Comparison of ENCODE assay signal across 14 cellular contexts in the genomic region with DNA sequence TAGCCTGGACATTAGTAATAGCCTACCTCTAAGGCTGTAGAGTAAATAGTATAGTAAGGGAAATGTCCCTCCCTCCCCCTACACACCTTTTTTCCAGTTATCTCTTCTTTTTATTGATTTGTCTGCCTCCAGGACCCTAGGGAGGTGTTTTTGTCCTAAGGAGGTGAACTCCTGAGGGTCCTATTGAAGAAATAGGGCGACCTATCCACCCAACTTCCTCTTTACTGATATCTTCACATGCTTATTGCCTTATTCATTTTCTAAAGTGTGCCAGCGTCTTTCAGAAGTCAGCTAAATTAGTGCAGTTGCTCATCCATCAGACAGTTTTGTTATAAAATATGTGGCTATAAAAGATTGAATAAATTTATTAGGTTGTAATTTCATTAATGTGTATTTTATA. TPM values are rescaled to one million over a fixed set of nuclear protein-coding genes. Genes with fewer than 3 reads are reported as not detected.
DNase-seq lines count a peak whose midpoint lies in the region; ATAC-seq and TF ChIP-seq lines count a peak whose summit lies in the region.
"Had no signal": no experiment of that assay in that cellular context is flagged by ENCODE, and none has a peak within 500 bp of the region (broad histone marks: within the 10 kb centered on the region; RNA-seq: fewer than 3 reads in every experiment).

No MANE protein-coding gene starts in this region.

- H3K4me3 ChIP-seq in HL-60 (replicated peaks; ENCODE audit: insufficient read depth, low read length) (no peak overlapping the region), PC-9 (no peak overlapping the region)

- peaks cover 38% of the 10 kb centered on the region for H3K4me1 ChIP-seq in PC-9 (replicated peaks; ENCODE audit: insufficient read depth)

- H3K9me3 Mint-ChIP-seq in stimulated activated memory B cell treated with anti-CD40 and anti-IgM and Interleukin-4, amounts not matched to agents 10 μg/mL and 1 μg/mL and 100 μg/mL, for 72 hours: peaks cover 3% of the 10 kb centered on the region
- H3K9me3 Mint-ChIP-seq: activated CD4-positive, alpha-beta memory T cell treated with anti-CD3 and anti-CD28 coated beads for 36 hours had no signal

- H3K9me2 ChIP-seq in PC-9 (ENCODE audit: insufficient read depth): no peaks in the 10 kb centered on the region

- ATAC-seq in stimulated activated memory B cell treated with anti-CD40 and anti-IgM and Interleukin-4, amounts not matched to agents 10 μg/mL and 1 μg/mL and 100 μg/mL, for 72 hours: no peak
- ATAC-seq in GM19397 (IDR thresholded peaks at IDR 0.05; ENCODE audit: unreplicated experiment): no peak
- no peak for ATAC-seq in HG02610 (IDR thresholded peaks at IDR 0.05; ENCODE audit: unreplicated experiment)
- ATAC-seq: sciatic nerve had no signal

- H3K4me3 Mint-ChIP-seq in stimulated activated memory B cell treated with anti-CD40 and anti-IgM and Interleukin-4, amounts not matched to agents 10 μg/mL and 1 μg/mL and 100 μg/mL, for 72 hours: no peak overlapping the region
- H3K4me3 Mint-ChIP-seq: activated CD4-positive, alpha-beta memory T cell treated with anti-CD3 and anti-CD28 coated beads for 36 hours had no signal

- peaks cover 54% of the 10 kb centered on the region for H4K20me1 ChIP-seq in PC-9 (ENCODE audit: insufficient read depth)

- H3K27me3 ChIP-seq in HL-60 (ENCODE audit: insufficient read depth, poor library complexity, severe bottlenecking) (no peaks in the 10 kb centered on the region), PC-9 (ENCODE audit: insufficient read depth, low read depth) (no peaks in the 10 kb centered on the region)

- H3K4me1 Mint-ChIP-seq in stimulated activated memory B cell treated with anti-CD40 and anti-IgM and Interleukin-4, amounts not matched to agents 10 μg/mL and 1 μg/mL and 100 μg/mL, for 72 hours: peaks cover 81% of the 10 kb centered on the region

- H3K4me2 ChIP-seq in PC-9: peak overlapping the region; percentile 13; the same call in 1 of the 2 replicates

- H3K36me3 Mint-ChIP-seq in stimulated activated memory B cell treated with anti-CD40 and anti-IgM and Interleukin-4, amounts not matched to agents 10 μg/mL and 1 μg/mL and 100 μg/mL, for 72 hours: peaks cover 9% of the 10 kb centered on the region

- no peak overlapping the region for H2AFZ ChIP-seq in PC-9

- CTCF ChIA-PET in PC-9 (lab: Charles Lee): no interaction called here

- peaks cover 100% of the 10 kb centered on the region for H3K79me2 ChIP-seq in PC-9 (ENCODE audit: low read depth)

- POLR2A ChIA-PET in PC-9 (lab: Charles Lee; ENCODE audit: unreplicated experiment): no interaction called here

- DNase-seq in HL-60 (ENCODE audit: low read depth in 1 of 2, low spot score in 1 of 2) (peak in 1 of 2 experiments; percentile 31), PC-9 (no peak), epithelial cell of prostate (ENCODE audit: low read depth, low spot score) (no peak), NCI-H1417 treated with DMSO at 0.1 percent for 48 hours (lab: John Stamatoyannopoulos, UW) (no peak)
- DNase-seq: activated CD4-positive, alpha-beta memory T cell treated with anti-CD3 and anti-CD28 coated beads for 36 hours; activated naive CD4-positive, alpha-beta T cell treated with anti-CD3 and anti-CD28 coated beads, Interleukin-2, amount 50 U/mL, for 16 hours; Calu3; NCI-H1694; NCI-H69; substantia nigra had no signal

- peaks cover 4% of the 10 kb centered on the region; the same call in 1 of the 2 replicates for H3F3A ChIP-seq in PC-9 (ENCODE audit: insufficient read depth, low read depth)

- H3K36me3 ChIP-seq in PC-9 (ENCODE audit: low read depth): peaks cover 26% of the 10 kb centered on the region

- intact Hi-C loops in PC-9 (cut with micrococcal nuclease; ENCODE audit: unreplicated experiment): loop anchor here (5.0 kb wide), 1 partner anchor 38 kb away; no protein-coding TSS in a partner anchor

- no peaks in the 10 kb centered on the region for H3K27me3 Mint-ChIP-seq in stimulated activated memory B cell treated with anti-CD40 and anti-IgM and Interleukin-4, amounts not matched to agents 10 μg/mL and 1 μg/mL and 100 μg/mL, for 72 hours
- H3K27me3 Mint-ChIP-seq: activated CD4-positive, alpha-beta memory T cell treated with anti-CD3 and anti-CD28 coated beads for 36 hours had no signal

- TF ChIP-seq CTCF in HL-60 (IDR thresholded peaks at IDR 0.05; ENCODE audit: insufficient read depth, low read length) (no peak), PC-9 (conservative IDR thresholded peaks at IDR 0.05) (no peak)

- no peaks in the 10 kb centered on the region for H3K9me3 ChIP-seq in PC-9 (ENCODE audit: insufficient read depth, low read depth)

- H3K27ac ChIP-seq in HL-60 (replicated peaks) (peak overlapping the region; percentile 61), PC-9 (no peak overlapping the region), epithelial cell of prostate (peak overlapping the region; percentile 9)

- H3K27ac Mint-ChIP-seq in stimulated activated memory B cell treated with anti-CD40 and anti-IgM and Interleukin-4, amounts not matched to agents 10 μg/mL and 1 μg/mL and 100 μg/mL, for 72 hours: peak overlapping the region; percentile 75
- H3K27ac Mint-ChIP-seq: activated CD4-positive, alpha-beta memory T cell treated with anti-CD3 and anti-CD28 coated beads for 36 hours had no signal

- BruUV-seq in PC-9 (replicated peaks; lab: Mats Ljungman, UMichigan): no TSS peak

RNA-seq across cellular contexts. Expression of gene BACH1, which starts 5.9 kb away (rescaled TPM):
- 32.3 and 39.9 TPM in 2 replicates for total RNA-seq in PC-9 (2021)
